ENCODE assay signal across 8 cellular contexts in the genomic region with DNA sequence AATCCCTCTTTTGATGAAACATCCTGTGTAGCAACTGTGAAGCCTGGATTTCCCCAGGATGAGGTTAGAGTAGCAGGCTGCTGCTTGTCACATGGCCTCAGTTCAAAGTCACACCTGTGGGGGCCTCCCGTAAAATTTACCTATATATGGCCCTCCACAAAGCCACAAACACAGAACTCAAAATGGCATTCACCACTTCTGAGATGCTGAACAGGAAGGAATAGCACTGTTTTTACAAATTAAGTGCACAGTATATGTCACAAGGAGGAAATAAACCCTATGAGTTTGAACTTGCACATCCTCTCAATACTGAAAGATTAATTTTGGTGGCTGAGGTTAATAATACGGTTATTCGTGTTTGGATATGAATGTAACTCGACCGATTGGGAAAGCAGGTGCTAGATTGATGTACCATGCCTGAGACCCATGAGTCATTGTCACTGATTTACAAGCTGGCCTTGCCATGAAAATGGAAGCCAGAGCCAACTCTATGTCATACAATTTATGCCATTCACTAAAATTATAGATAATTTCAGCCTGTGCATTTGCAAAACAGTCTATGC.
DNase-seq lines count a peak whose midpoint lies in the region; ATAC-seq and TF ChIP-seq lines count a peak whose summit lies in the region.

No MANE protein-coding gene starts in this region.

- no peaks in the 10 kb centered on the region for H3K9me3 ChIP-seq in CD4-positive, alpha-beta memory T cell (ENCODE audit: control insufficient read depth in 1 of 2, low read length in 2 of 2)
- no peaks in the 10 kb centered on the region for H3K9me3 ChIP-seq in PC-9 (ENCODE audit: insufficient read depth, low read depth)

- H3K4me1 ChIP-seq in CD4-positive, alpha-beta memory T cell (ENCODE audit: insufficient read depth, low read length), result peaks cover 63% of the 10 kb centered on the region
- H3K4me1 ChIP-seq in PC-9 (replicated peaks; ENCODE audit: insufficient read depth), result no peaks in the 10 kb centered on the region

- peak overlapping the region; percentile 60 to 82 (median 76) for H3K4me3 Mint-ChIP-seq in CD4-positive, alpha-beta memory T cell
- no peak overlapping the region for H3K4me3 Mint-ChIP-seq in osteocyte (ENCODE audit: unreplicated experiment)

- POLR2A ChIA-PET in CD4-positive, alpha-beta memory T cell (lab: Charles Lee; ENCODE audit: partially characterized antibody), result interaction anchor here (0.6 to 1.6 kb wide), 7 partner anchors 10 to 189 kb away, joined by 3 to 5 read pairs (median 3); a partner anchor contains a TSS
- POLR2A ChIA-PET in PC-9 (lab: Charles Lee; ENCODE audit: unreplicated experiment), result interaction anchor here (0.6 kb wide), 1 partner anchor 7 kb away, joined by 3 read pairs; no protein-coding TSS in a partner anchor

- H3K27me3 Mint-ChIP-seq in CD4-positive, alpha-beta memory T cell, result no peaks in the 10 kb centered on the region
- H3K27me3 Mint-ChIP-seq in osteocyte (ENCODE audit: unreplicated experiment), result no peaks in the 10 kb centered on the region

- H3K4me3 ChIP-seq in CD4-positive, alpha-beta memory T cell (ENCODE audit: low read length in 2 of 2), result peak overlapping the region in 1 of 2 donors; percentile 5
- no peak overlapping the region for H3K4me3 ChIP-seq in PC-9

- no peaks in the 10 kb centered on the region for H4K20me1 ChIP-seq in PC-9 (ENCODE audit: insufficient read depth)

- H3K4me1 Mint-ChIP-seq in CD4-positive, alpha-beta memory T cell, result peaks cover 43 to 65% (median 54%) of the 10 kb centered on the region in 4 donors
- H3K4me1 Mint-ChIP-seq in osteocyte (ENCODE audit: unreplicated experiment), result peaks cover 32% of the 10 kb centered on the region

- no peaks in the 10 kb centered on the region for H3K36me3 Mint-ChIP-seq in CD4-positive, alpha-beta memory T cell
- H3K36me3 Mint-ChIP-seq in osteocyte (ENCODE audit: unreplicated experiment), result no peaks in the 10 kb centered on the region

- no peaks in the 10 kb centered on the region for H3K27me3 ChIP-seq in CD4-positive, alpha-beta memory T cell (ENCODE audit: insufficient read depth, low read length)
- no peaks in the 10 kb centered on the region for H3K27me3 ChIP-seq in PC-9 (ENCODE audit: insufficient read depth, low read depth)

- peak overlapping the region; percentile 60 for H3K27ac ChIP-seq in CD4-positive, alpha-beta memory T cell (ENCODE audit: low read depth, low read length)
- H3K27ac ChIP-seq in PC-9, result no peak overlapping the region

- peak overlapping the region; percentile 90 to 99 (median 98) for H3K27ac Mint-ChIP-seq in CD4-positive, alpha-beta memory T cell
- H3K27ac Mint-ChIP-seq in osteocyte (ENCODE audit: unreplicated experiment), result no peak overlapping the region

- intact Hi-C loops in CD4-positive, alpha-beta memory T cell (cut with micrococcal nuclease), result loop anchor here (1.0 to 2.0 kb wide), 4 partner anchors 41 to 394 kb away; no protein-coding TSS in a partner anchor
- intact Hi-C loops in PC-9 (cut with micrococcal nuclease; ENCODE audit: unreplicated experiment), result no loop called here

- H2AFZ ChIP-seq in PC-9, result no peak overlapping the region

- no peaks in the 10 kb centered on the region for H3F3A ChIP-seq in PC-9 (ENCODE audit: insufficient read depth, low read depth)

- CTCF ChIA-PET in CD4-positive, alpha-beta memory T cell (lab: Charles Lee; ENCODE audit: partially characterized antibody), result interaction anchor here (1.6 kb wide), 1 partner anchor 69 kb away, joined by 8 read pairs; no protein-coding TSS in a partner anchor
- CTCF ChIA-PET in PC-9 (lab: Charles Lee), result no interaction called here

- no peaks in the 10 kb centered on the region for H3K36me3 ChIP-seq in CD4-positive, alpha-beta memory T cell (ENCODE audit: insufficient read depth, low read length)
- no peaks in the 10 kb centered on the region for H3K36me3 ChIP-seq in PC-9 (ENCODE audit: low read depth)

- H3K79me2 ChIP-seq in PC-9 (ENCODE audit: low read depth), result no peaks in the 10 kb centered on the region

- DNase-seq in CD4-positive, alpha-beta memory T cell, result peak; percentile 85 to 95 (median 92)
- DNase-seq in NAMALWA (ENCODE audit: low spot score) (peak; percentile 23), osteocyte (ENCODE audit: extremely low spot score, unreplicated experiment) (no peak), NCI-H524 (lab: John Stamatoyannopoulos, UW) (no peak), PC-9 (no peak)
- DNase-seq in activated gamma-delta T cell treated with anti-CD3 and anti-CD28 coated beads, Interleukin-2, amount 50 U/mL, for 16 hours (ENCODE audit: low read depth), result peak; percentile 64
- peak; percentile 25 to 34 for DNase-seq in stimulated activated CD4-positive, alpha-beta T cell treated with anti-CD3 and anti-CD28 coated beads, Interleukin-1b, Interleukin-23, amount 100 ng/mL, for 1 hour (ENCODE audit: low read depth in 2 of 2)

- H3K9me3 Mint-ChIP-seq in CD4-positive, alpha-beta memory T cell, result peaks cover 0 to 4% (median 0%) of the 10 kb centered on the region in 8 donors
- no peaks in the 10 kb centered on the region for H3K9me3 Mint-ChIP-seq in osteocyte (ENCODE audit: unreplicated experiment)

- no peak overlapping the region for H3K4me2 ChIP-seq in PC-9

- TF ChIP-seq CTCF in osteocyte (IDR thresholded peaks at IDR 0.05) (no peak), PC-9 (conservative IDR thresholded peaks at IDR 0.05) (no peak)

- BruUV-seq in PC-9 (replicated peaks; lab: Mats Ljungman, UMichigan), result no TSS peak

- peak; percentile 90 for ATAC-seq in GM21526 (IDR thresholded peaks at IDR 0.05; ENCODE audit: low FRiP score, unreplicated experiment)

- H3K9me2 ChIP-seq in PC-9 (ENCODE audit: insufficient read depth), result no peaks in the 10 kb centered on the region

Comparison
In these comparisons a context has a peak if more than half of its experiments do, and no peak if none do; other contexts are left out.
1. DNase-seq: peak in CD4-positive, alpha-beta memory T cell (5 of 5), NAMALWA (single experiment), activated gamma-delta T cell treated with anti-CD3 and anti-CD28 coated beads, Interleukin-2, amount 50 U/mL, for 16 hours (single experiment) and stimulated activated CD4-positive, alpha-beta T cell treated with anti-CD3 and anti-CD28 coated beads, Interleukin-1b, Interleukin-23, amount 100 ng/mL, for 1 hour (2 of 2); none in osteocyte (single experiment), NCI-H524 (0 of 2) and PC-9 (0 of 2).